ENCODE assay signal across 10 cellular contexts in genomic region chr10:103845983-103846382, GRCh38. TPM values are rescaled to one million over a fixed set of nuclear protein-coding genes. Genes with fewer than 3 reads are reported as not detected.
A peak's percentile ranks its signal among the peaks of the same experiment; 100 is the strongest.
DNase-seq lines count a peak whose midpoint lies in the region; ATAC-seq and TF ChIP-seq lines count a peak whose summit lies in the region.
"Had no signal": no experiment of that assay in that cellular context is flagged by ENCODE, and none has a peak within 500 bp of the region (broad histone marks: within the 10 kb centered on the region; RNA-seq: fewer than 3 reads in every experiment).

No MANE protein-coding gene starts in this region.

- H3K27me3 ChIP-seq in right atrium auricular region (no peaks in the 10 kb centered on the region), hepatocyte (no peaks in the 10 kb centered on the region), upper lobe of right lung (no peaks in the 10 kb centered on the region)

- ATAC-seq in Right ventricle myocardium superior (ENCODE audit: poor library complexity) = peak; percentile 28
- peak; percentile 63 for ATAC-seq in upper lobe of right lung
- no peak for ATAC-seq in GM19452 (IDR thresholded peaks at IDR 0.05; ENCODE audit: unreplicated experiment)
- ATAC-seq: Panc1 had no signal

- no peaks in the 10 kb centered on the region for H3K9me2 ChIP-seq in hepatocyte (replicated peaks; ENCODE audit: insufficient read depth)

- H3K36me3 ChIP-seq in right atrium auricular region = no peaks in the 10 kb centered on the region
- no peaks in the 10 kb centered on the region for H3K36me3 ChIP-seq in hepatocyte (replicated peaks; ENCODE audit: insufficient read depth, low read depth)
- H3K36me3 ChIP-seq in upper lobe of right lung = no peaks in the 10 kb centered on the region
- H3K36me3 ChIP-seq: neural progenitor cell had no signal

- peak overlapping the region; percentile 26 for H3K27ac Mint-ChIP-seq in activated CD4-positive, alpha-beta T cell treated with anti-CD3 and anti-CD28 coated beads, Interleukin-2, amount 10 ng/mL, durations not matched to agents 7 days and 5 days
- no peak overlapping the region for H3K27ac Mint-ChIP-seq in type B pancreatic cell
- H3K27ac Mint-ChIP-seq: neural progenitor cell had no signal

- DNase-seq in Right ventricle myocardium superior (peak; percentile 58), right atrium auricular region (ENCODE audit: low spot score) (no peak), hepatocyte (ENCODE audit: low spot score) (no peak), upper lobe of right lung (no peak), type B pancreatic cell (ENCODE audit: extremely low spot score, unreplicated experiment) (no peak), posterior cingulate gyrus (no peak)
- peak; percentile 61 for DNase-seq in activated CD4-positive, alpha-beta T cell treated with anti-CD3 and anti-CD28 coated beads, Interleukin-2, amount 10 ng/mL, durations not matched to agents 7 days and 5 days

- H3K4me1 Mint-ChIP-seq in activated CD4-positive, alpha-beta T cell treated with anti-CD3 and anti-CD28 coated beads, Interleukin-2, amount 10 ng/mL, durations not matched to agents 7 days and 5 days = peaks cover 25% of the 10 kb centered on the region
- peaks cover 53% of the 10 kb centered on the region for H3K4me1 Mint-ChIP-seq in type B pancreatic cell (ENCODE audit: unreplicated experiment)

- H3K4me3 ChIP-seq in right atrium auricular region (no peak overlapping the region), hepatocyte (no peak overlapping the region), upper lobe of right lung (no peak overlapping the region)
- H3K4me3 ChIP-seq: neural progenitor cell had no signal

- peaks cover 82% of the 10 kb centered on the region for H3K79me2 ChIP-seq in hepatocyte

- H4K20me1 ChIP-seq in hepatocyte (ENCODE audit: insufficient read depth, poor library complexity, severe bottlenecking) = no peaks in the 10 kb centered on the region

- no peaks in the 10 kb centered on the region for H3K9me3 Mint-ChIP-seq in activated CD4-positive, alpha-beta T cell treated with anti-CD3 and anti-CD28 coated beads, Interleukin-2, amount 10 ng/mL, durations not matched to agents 7 days and 5 days
- no peaks in the 10 kb centered on the region for H3K9me3 Mint-ChIP-seq in type B pancreatic cell
- H3K9me3 Mint-ChIP-seq: neural progenitor cell had no signal

- H3K27ac ChIP-seq in right atrium auricular region (peak overlapping the region in 1 of 2 donors; percentile 23), hepatocyte (peak overlapping the region; percentile 49), upper lobe of right lung (peak overlapping the region; percentile 3)
- H3K27ac ChIP-seq: neural progenitor cell had no signal

- no peaks in the 10 kb centered on the region for H3K9me3 ChIP-seq in right atrium auricular region
- H3K9me3 ChIP-seq in hepatocyte (ENCODE audit: low read depth) = no peaks in the 10 kb centered on the region
- H3K9me3 ChIP-seq in upper lobe of right lung = no peaks in the 10 kb centered on the region

- POLR2A ChIA-PET in activated CD4-positive, alpha-beta T cell treated with anti-CD3 and anti-CD28 coated beads, Interleukin-2, amount 10 ng/mL, durations not matched to agents 7 days and 5 days (lab: Charles Lee) = no interaction called here

- peaks cover 17% of the 10 kb centered on the region for H3K27me3 Mint-ChIP-seq in activated CD4-positive, alpha-beta T cell treated with anti-CD3 and anti-CD28 coated beads, Interleukin-2, amount 10 ng/mL, durations not matched to agents 7 days and 5 days
- peaks cover 4% of the 10 kb centered on the region for H3K27me3 Mint-ChIP-seq in type B pancreatic cell

- WGBS in hepatocyte (ENCODE audit: low lambda C conversion rate, missing lambda C conversion rate) = 69% methylated on average over 5 of the region's 5 CpGs

- H2AFZ ChIP-seq in hepatocyte = no peak overlapping the region
- H2AFZ ChIP-seq: neural progenitor cell had no signal

- no peak overlapping the region for H3K4me2 ChIP-seq in hepatocyte
- H3K4me2 ChIP-seq: neural progenitor cell had no signal

- CTCF ChIA-PET in activated CD4-positive, alpha-beta T cell treated with anti-CD3 and anti-CD28 coated beads, Interleukin-2, amount 10 ng/mL, durations not matched to agents 7 days and 5 days (lab: Charles Lee) = interaction anchor here (0.6 kb wide), 1 partner anchor 559 kb away, joined by 3 read pairs; no protein-coding TSS in a partner anchor

- intact Hi-C loops in Right ventricle myocardium superior (cut with DNase I) (no loop called here), upper lobe of right lung (cut with DNase I) (no loop called here), posterior cingulate gyrus (cut with DNase I) (no loop called here)

- no peak overlapping the region for H3K4me3 Mint-ChIP-seq in activated CD4-positive, alpha-beta T cell treated with anti-CD3 and anti-CD28 coated beads, Interleukin-2, amount 10 ng/mL, durations not matched to agents 7 days and 5 days
- H3K4me3 Mint-ChIP-seq in type B pancreatic cell = no peak overlapping the region
- H3K4me3 Mint-ChIP-seq: neural progenitor cell had no signal

- TF ChIP-seq CTCF in right atrium auricular region (IDR thresholded peaks at IDR 0.05) (no peak), hepatocyte (IDR thresholded peaks at IDR 0.05; ENCODE audit: poor library complexity) (no peak), upper lobe of right lung (IDR thresholded peaks at IDR 0.05) (no peak), type B pancreatic cell (conservative IDR thresholded peaks at IDR 0.05) (no peak)

- no peaks in the 10 kb centered on the region for H3K36me3 Mint-ChIP-seq in activated CD4-positive, alpha-beta T cell treated with anti-CD3 and anti-CD28 coated beads, Interleukin-2, amount 10 ng/mL, durations not matched to agents 7 days and 5 days (ENCODE audit: low read depth)
- H3K36me3 Mint-ChIP-seq in type B pancreatic cell = peaks cover 8% of the 10 kb centered on the region

- H3K4me1 ChIP-seq in right atrium auricular region = peaks cover 0 to 60% of the 10 kb centered on the region in 2 donors
- peaks cover 24% of the 10 kb centered on the region for H3K4me1 ChIP-seq in hepatocyte (ENCODE audit: insufficient read depth)
- peaks cover 47% of the 10 kb centered on the region for H3K4me1 ChIP-seq in upper lobe of right lung

RNA-seq across cellular contexts. Expression of gene SH3PXD2A, which starts 9.4 kb away (rescaled TPM):
- total RNA-seq in Right ventricle myocardium superior = 27.0 TPM
- total RNA-seq in right atrium auricular region = 10 to 100 TPM; 14.6 to 18.2 TPM
- 10 to 100 TPM; 11.9 to 12.7 TPM for total RNA-seq in activated CD4-positive, alpha-beta T cell treated with anti-CD3 and anti-CD28 coated beads, Interleukin-2, amount 10 ng/mL, durations not matched to agents 7 days and 5 days
- total RNA-seq in hepatocyte = 10.6 and 13.6 TPM in 2 replicates
- polyA plus RNA-seq in hepatocyte = 7.3 and 8.4 TPM in 2 replicates
- 35.2 TPM for total RNA-seq in upper lobe of right lung
- total RNA-seq in type B pancreatic cell (ENCODE audit: low replicate concordance) = 22.3 and 38.6 TPM in 2 replicates

Comparison
In these comparisons a context has a peak if more than half of its experiments do, and no peak if none do; other contexts are left out.
1. DNase-seq: peak in Right ventricle myocardium superior (single experiment) and activated CD4-positive, alpha-beta T cell treated with anti-CD3 and anti-CD28 coated beads, Interleukin-2, amount 10 ng/mL, durations not matched to agents 7 days and 5 days (single experiment); none in right atrium auricular region (single experiment), hepatocyte (single experiment), upper lobe of right lung (single experiment), type B pancreatic cell (single experiment) and posterior cingulate gyrus (0 of 10).